ENCODE assay signal across 15 cellular contexts in the genomic region with DNA sequence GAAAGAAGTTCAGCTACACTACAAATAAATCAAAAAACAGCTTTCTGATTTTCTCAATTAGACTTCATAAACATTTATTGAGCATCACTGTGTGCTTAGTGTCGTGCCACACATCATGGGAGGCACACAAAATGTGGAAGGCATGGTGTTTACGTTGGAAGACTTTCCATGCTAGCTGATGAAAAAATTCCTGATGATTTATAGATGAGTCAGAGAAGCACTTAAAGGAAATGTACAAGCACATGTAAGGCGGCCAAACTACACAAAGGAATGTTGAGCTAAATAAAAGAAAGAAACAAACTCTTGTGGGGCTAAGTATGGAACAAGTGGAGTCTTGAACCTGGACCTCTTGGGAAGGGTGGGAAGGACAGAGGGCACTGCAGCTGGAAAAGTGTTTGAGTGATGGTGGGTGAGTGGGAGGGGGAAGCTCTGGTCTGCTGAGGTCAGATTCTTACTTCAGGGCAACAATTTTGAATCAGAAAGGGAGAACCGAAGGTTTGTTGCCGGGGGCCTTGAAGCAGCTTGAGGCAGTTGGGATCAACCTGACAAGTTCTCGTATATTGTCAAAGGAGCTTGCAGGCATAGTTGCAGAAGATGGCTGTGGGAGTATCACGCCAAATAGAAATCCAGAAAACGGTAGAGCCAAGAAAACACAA.
DNase-seq lines count a peak whose midpoint lies in the region; ATAC-seq and TF ChIP-seq lines count a peak whose summit lies in the region.
"Had no signal": no experiment of that assay in that cellular context is flagged by ENCODE, and none has a peak within 500 bp of the region (broad histone marks: within the 10 kb centered on the region; RNA-seq: fewer than 3 reads in every experiment).

No MANE protein-coding gene starts in this region.

- H3K36me3 Mint-ChIP-seq in activated T-helper 17 cell treated with anti-CD3 and anti-CD28 coated beads, Interleukin-2, amount 50 U/mL, for 72 hours (ENCODE audit: low read depth) = no peaks in the 10 kb centered on the region

- no peak for ATAC-seq in activated T-helper 17 cell treated with anti-CD3 and anti-CD28 coated beads, Interleukin-2, amount 50 U/mL, for 72 hours (replicated peaks)
- ATAC-seq: activated CD4-positive, alpha-beta T cell treated with anti-CD3 and anti-CD28 coated beads for 36 hours; activated naive CD4-positive, alpha-beta T cell treated with anti-CD3 and anti-CD28 coated beads, Interleukin-2, amount 50 U/mL, for 72 hours had no signal

- peak; percentile 27 for DNase-seq in SW480 (ENCODE audit: low spot score)
- peak; percentile 90 for DNase-seq in fibroblast of peridontal ligament (ENCODE audit: extremely low read depth)
- no peak for DNase-seq in activated T-cell treated with anti-CD3 and anti-CD28 coated beads, Interleukin-2, amount 50 U/mL, for 48 hours
- no peak for DNase-seq in NCI-H774 (lab: John Stamatoyannopoulos, UW)
- DNase-seq in hepatocyte (ENCODE audit: low spot score) = no peak
- DNase-seq: activated CD4-positive, alpha-beta T cell treated with anti-CD3 and anti-CD28 coated beads for 36 hours; DMS79; effector CD4-positive, alpha-beta T cell; NCI-H446 treated with DMSO at 0.1 percent for 48 hours; stimulated activated CD4-positive, alpha-beta T cell treated with anti-CD3 and anti-CD28 coated beads, Interleukin-12 subunit alpha, Interleukin-12 subunit beta, amount 100 ng/mL, for 4 hours had no signal

- H3K4me2 ChIP-seq in skeletal muscle satellite cell (ENCODE audit: low read length) (peak overlapping the region; percentile 42), hepatocyte (no peak overlapping the region)
- H3K4me2 ChIP-seq: KMS-11 had no signal

- no peak overlapping the region; the same call in 1 of the 2 replicates for H3K27ac ChIP-seq in HEK293 (ENCODE audit: extremely low read depth, low read depth, low read length)
- H3K27ac ChIP-seq in hepatocyte = no peak overlapping the region
- H3K27ac ChIP-seq: KMS-11 had no signal

- no peak overlapping the region for H3K9ac ChIP-seq in skeletal muscle satellite cell (ENCODE audit: low read depth, low read length)
- H3K9ac ChIP-seq: KMS-11 had no signal

- H3K9me3 Mint-ChIP-seq in activated T-helper 17 cell treated with anti-CD3 and anti-CD28 coated beads, Interleukin-2, amount 50 U/mL, for 72 hours = peaks cover 5% of the 10 kb centered on the region
- H3K9me3 Mint-ChIP-seq: activated naive CD4-positive, alpha-beta T cell treated with anti-CD3 and anti-CD28 coated beads, Interleukin-2, amount 50 U/mL, for 72 hours had no signal

- H3K27me3 Mint-ChIP-seq in activated T-helper 17 cell treated with anti-CD3 and anti-CD28 coated beads, Interleukin-2, amount 50 U/mL, for 72 hours = peaks cover 11% of the 10 kb centered on the region

- H3K79me2 ChIP-seq in hepatocyte = no peaks in the 10 kb centered on the region

- H3K36me3 ChIP-seq in HEK293 (ENCODE audit: control insufficient read depth in 2 of 2, insufficient read depth in 1 of 2, low read length in 2 of 2) (no peaks in the 10 kb centered on the region), skeletal muscle satellite cell (ENCODE audit: insufficient read depth, low read length) (no peaks in the 10 kb centered on the region), hepatocyte (replicated peaks; ENCODE audit: insufficient read depth, low read depth) (no peaks in the 10 kb centered on the region)

- H3K4me3 ChIP-seq in HEK293 (ENCODE audit: low read depth, low read length) (no peak overlapping the region), skeletal muscle satellite cell (ENCODE audit: low read length) (peak overlapping the region; percentile 13), hepatocyte (no peak overlapping the region)

- H3K4me1 ChIP-seq in HEK293 (ENCODE audit: control insufficient read depth, insufficient read depth, low read length) (peaks cover 7% of the 10 kb centered on the region), skeletal muscle satellite cell (ENCODE audit: control insufficient read depth, insufficient read depth, low read length) (peaks cover 43% of the 10 kb centered on the region), hepatocyte (ENCODE audit: insufficient read depth) (peaks cover 12% of the 10 kb centered on the region)

- no peaks in the 10 kb centered on the region for H4K20me1 ChIP-seq in hepatocyte (ENCODE audit: insufficient read depth, poor library complexity, severe bottlenecking)

- H3K9me3 ChIP-seq in HEK293 (ENCODE audit: control insufficient read depth, insufficient read depth, low read depth, low read length) = no peaks in the 10 kb centered on the region
- no peaks in the 10 kb centered on the region for H3K9me3 ChIP-seq in skeletal muscle satellite cell (replicated peaks; ENCODE audit: low read length)
- no peaks in the 10 kb centered on the region for H3K9me3 ChIP-seq in hepatocyte (ENCODE audit: low read depth)

- no peak overlapping the region for H3K4me3 Mint-ChIP-seq in activated T-helper 17 cell treated with anti-CD3 and anti-CD28 coated beads, Interleukin-2, amount 50 U/mL, for 72 hours
- H3K4me3 Mint-ChIP-seq: activated CD4-positive, alpha-beta T cell treated with anti-CD3 and anti-CD28 coated beads for 36 hours had no signal

- CTCF ChIA-PET in HEK293 (lab: Yijun Ruan, JAX) = no interaction called here

- H3K4me1 Mint-ChIP-seq in activated T-helper 17 cell treated with anti-CD3 and anti-CD28 coated beads, Interleukin-2, amount 50 U/mL, for 72 hours = peaks cover 6% of the 10 kb centered on the region

- H3K9me2 ChIP-seq in hepatocyte (replicated peaks; ENCODE audit: insufficient read depth) = no peaks in the 10 kb centered on the region

- WGBS in hepatocyte (ENCODE audit: low lambda C conversion rate, missing lambda C conversion rate) = 66% methylated on average over 8 of the region's 8 CpGs

- no peak for TF ChIP-seq CTCF in HEK293 (tag by site-specific recombination; IDR thresholded peaks at IDR 0.05)
- TF ChIP-seq CTCF in hepatocyte (IDR thresholded peaks at IDR 0.05; ENCODE audit: poor library complexity) = no peak

- POLR2A ChIA-PET in HEK293 (lab: Yijun Ruan, JAX) = interaction anchor here (0.6 kb wide), 1 partner anchor 62 kb away, joined by 3 read pairs; no protein-coding TSS in a partner anchor

- no peak overlapping the region for H2AFZ ChIP-seq in hepatocyte

- peaks cover 2% of the 10 kb centered on the region for H3K27me3 ChIP-seq in skeletal muscle satellite cell (ENCODE audit: control insufficient read depth, insufficient read depth, low read length)
- no peaks in the 10 kb centered on the region for H3K27me3 ChIP-seq in hepatocyte

- H3K27ac Mint-ChIP-seq in activated T-helper 17 cell treated with anti-CD3 and anti-CD28 coated beads, Interleukin-2, amount 50 U/mL, for 72 hours = no peak overlapping the region
- H3K27ac Mint-ChIP-seq: activated CD4-positive, alpha-beta T cell treated with anti-CD3 and anti-CD28 coated beads for 36 hours; activated naive CD4-positive, alpha-beta T cell treated with anti-CD3 and anti-CD28 coated beads, Interleukin-2, amount 50 U/mL, for 72 hours had no signal

TF ChIP-seq in HEK293, 187 proteins besides CTCF, POLR2A, EP300 and RAD21 (continues in another document):
- TF ChIP-seq, protein P1, sequence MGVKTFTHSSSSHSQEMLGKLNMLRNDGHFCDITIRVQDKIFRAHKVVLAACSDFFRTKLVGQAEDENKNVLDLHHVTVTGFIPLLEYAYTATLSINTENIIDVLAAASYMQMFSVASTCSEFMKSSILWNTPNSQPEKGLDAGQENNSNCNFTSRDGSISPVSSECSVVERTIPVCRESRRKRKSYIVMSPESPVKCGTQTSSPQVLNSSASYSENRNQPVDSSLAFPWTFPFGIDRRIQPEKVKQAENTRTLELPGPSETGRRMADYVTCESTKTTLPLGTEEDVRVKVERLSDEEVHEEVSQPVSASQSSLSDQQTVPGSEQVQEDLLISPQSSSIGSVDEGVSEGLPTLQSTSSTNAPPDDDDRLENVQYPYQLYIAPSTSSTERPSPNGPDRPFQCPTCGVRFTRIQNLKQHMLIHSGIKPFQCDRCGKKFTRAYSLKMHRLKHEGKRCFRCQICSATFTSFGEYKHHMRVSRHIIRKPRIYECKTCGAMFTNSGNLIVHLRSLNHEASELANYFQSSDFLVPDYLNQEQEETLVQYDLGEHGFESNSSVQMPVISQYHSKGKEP (tag by site-specific recombination; IDR thresholded peaks at IDR 0.05) = no peak
- peak; percentile 47; the same call in 1 of the 2 replicates for TF ChIP-seq ZNF362 (tag by site-specific recombination; IDR thresholded peaks at IDR 0.05)
- no peak for TF ChIP-seq ZSCAN18 (tag by site-specific recombination; IDR thresholded peaks at IDR 0.05)
- 0 out of 2 replicates have a peak, but pooled peaks have one; percentile 17 for TF ChIP-seq FEZF1 (tag by site-specific recombination; IDR thresholded peaks at IDR 0.05)
- peak; percentile 77; the same call in 1 of the 2 replicates for TF ChIP-seq ZNF792 (tag by site-specific recombination; IDR thresholded peaks at IDR 0.05)

Comparison
In these comparisons a context has a peak if more than half of its experiments do, and no peak if none do; other contexts are left out.
1. DNase-seq: peak in SW480 (single experiment) and fibroblast of peridontal ligament (single experiment); none in activated T-cell treated with anti-CD3 and anti-CD28 coated beads, Interleukin-2, amount 50 U/mL, for 48 hours (0 of 2), NCI-H774 (single experiment) and hepatocyte (single experiment).